Comparison of ENCODE assay signal across 9 cellular contexts in the genomic region with DNA sequence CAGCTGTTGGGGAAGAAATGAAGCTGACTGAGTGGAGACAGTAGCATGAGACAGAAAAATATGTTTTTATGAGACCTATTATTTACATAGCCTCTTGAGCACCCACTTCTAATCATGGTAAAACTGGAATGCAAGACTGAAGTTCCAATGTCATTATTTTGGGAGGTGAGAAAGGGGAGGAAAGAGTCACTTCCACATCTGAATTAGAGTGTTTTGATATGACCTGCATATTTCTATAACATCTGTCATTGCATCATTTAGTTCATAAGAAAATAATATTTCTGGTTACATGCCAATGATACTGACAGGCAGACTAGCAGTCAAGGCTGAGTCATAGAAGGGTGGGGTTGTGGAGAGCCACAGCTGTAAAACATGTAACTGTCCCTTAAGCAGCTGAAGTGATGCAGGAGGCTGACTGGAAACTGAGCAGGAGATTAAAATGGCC. TPM values are rescaled to one million over a fixed set of nuclear protein-coding genes. Genes with fewer than 3 reads are reported as not detected.
DNase-seq lines count a peak whose midpoint lies in the region; ATAC-seq and TF ChIP-seq lines count a peak whose summit lies in the region.
"Had no signal": no experiment of that assay in that cellular context is flagged by ENCODE, and none has a peak within 500 bp of the region (broad histone marks: within the 10 kb centered on the region; RNA-seq: fewer than 3 reads in every experiment).

No MANE protein-coding gene starts in this region.

- peak overlapping the region; percentile 87; the same call in 1 of the 2 replicates for H3K4me2 ChIP-seq in OCI-LY3 (ENCODE audit: low read length)
- H3K4me2 ChIP-seq: neural progenitor cell had no signal

- H3K27ac ChIP-seq in OCI-LY3 (ENCODE audit: low read length) = peak overlapping the region; percentile 92; the same call in 1 of the 2 replicates
- H3K27ac ChIP-seq in epithelial cell of prostate = peak overlapping the region; percentile 19
- H3K27ac ChIP-seq in CD4-positive, alpha-beta memory T cell (ENCODE audit: low read depth, low read length) = no peak overlapping the region
- H3K27ac ChIP-seq: neural progenitor cell had no signal

- POLR2A ChIA-PET in CD4-positive, alpha-beta memory T cell (lab: Charles Lee; ENCODE audit: partially characterized antibody) = no interaction called here

- intact Hi-C loops in sciatic nerve (cut with DNase I) = no loop called here
- intact Hi-C loops in CD4-positive, alpha-beta memory T cell (cut with micrococcal nuclease) = no loop called here

- ATAC-seq in sciatic nerve = peak; percentile 76

- H3K4me3 ChIP-seq in OCI-LY3 (ENCODE audit: low read length) = no peak overlapping the region
- no peak overlapping the region for H3K4me3 ChIP-seq in CD4-positive, alpha-beta memory T cell (ENCODE audit: low read length in 2 of 2)
- H3K4me3 ChIP-seq: neural progenitor cell had no signal

- H3K9me3 ChIP-seq in OCI-LY3 (ENCODE audit: insufficient read depth, low read length) = no peaks in the 10 kb centered on the region
- H3K9me3 ChIP-seq in CD4-positive, alpha-beta memory T cell (ENCODE audit: control insufficient read depth in 1 of 2, low read length in 2 of 2) = no peaks in the 10 kb centered on the region

- H3K36me3 ChIP-seq in OCI-LY3 (replicated peaks; ENCODE audit: low read depth, low read length) = no peaks in the 10 kb centered on the region
- H3K36me3 ChIP-seq in CD4-positive, alpha-beta memory T cell (ENCODE audit: insufficient read depth, low read length) = no peaks in the 10 kb centered on the region
- H3K36me3 ChIP-seq: neural progenitor cell had no signal

- no peak overlapping the region for H3K4me3 Mint-ChIP-seq in CD4-positive, alpha-beta memory T cell
- H3K4me3 Mint-ChIP-seq: neural progenitor cell; stimulated activated naive CD8-positive, alpha-beta T cell treated with anti-CD3 and anti-CD28 coated beads, Interleukin-15, Interleukin-2, amounts not matched to agents 100 ng/mL and 50 ng/mL, for 24 hours had no signal

- no peak for TF ChIP-seq CTCF in OCI-LY3 (IDR thresholded peaks at IDR 0.05; ENCODE audit: low read depth, low read length)

- H3K4me1 Mint-ChIP-seq in CD4-positive, alpha-beta memory T cell = no peaks in the 10 kb centered on the region

- H3K27ac Mint-ChIP-seq in CD4-positive, alpha-beta memory T cell = no peak overlapping the region
- H3K27ac Mint-ChIP-seq: stimulated activated naive CD8-positive, alpha-beta T cell treated with anti-CD3 and anti-CD28 coated beads, Interleukin-15, Interleukin-2, amounts not matched to agents 100 ng/mL and 50 ng/mL, for 24 hours had no signal

- peaks cover 0 to 3% (median 0%) of the 10 kb centered on the region in 8 donors for H3K9me3 Mint-ChIP-seq in CD4-positive, alpha-beta memory T cell
- H3K9me3 Mint-ChIP-seq: stimulated activated naive CD8-positive, alpha-beta T cell treated with anti-CD3 and anti-CD28 coated beads, Interleukin-15, Interleukin-2, amounts not matched to agents 100 ng/mL and 50 ng/mL, for 24 hours had no signal

- H3K36me3 Mint-ChIP-seq in CD4-positive, alpha-beta memory T cell = no peaks in the 10 kb centered on the region
- H3K36me3 Mint-ChIP-seq: neural progenitor cell had no signal

- CTCF ChIA-PET in CD4-positive, alpha-beta memory T cell (lab: Charles Lee; ENCODE audit: partially characterized antibody) = no interaction called here

- peaks cover 49% of the 10 kb centered on the region for H3K4me1 ChIP-seq in OCI-LY3 (ENCODE audit: low read length)
- H3K4me1 ChIP-seq in CD4-positive, alpha-beta memory T cell (ENCODE audit: insufficient read depth, low read length) = no peaks in the 10 kb centered on the region

- H3K9ac ChIP-seq in OCI-LY3 (ENCODE audit: low read length) = no peak overlapping the region
- H3K9ac ChIP-seq: neural progenitor cell had no signal

- no peaks in the 10 kb centered on the region for H3K27me3 ChIP-seq in OCI-LY3 (ENCODE audit: low read depth, low read length)
- no peaks in the 10 kb centered on the region for H3K27me3 ChIP-seq in CD4-positive, alpha-beta memory T cell (ENCODE audit: insufficient read depth, low read length)
- H3K27me3 ChIP-seq: neural progenitor cell had no signal

- peaks cover 9 to 18% of the 10 kb centered on the region in 2 donors for H3K27me3 Mint-ChIP-seq in CD4-positive, alpha-beta memory T cell

- peak; percentile 96 for DNase-seq in HCEC 1CT
- no peak for DNase-seq in epithelial cell of prostate (ENCODE audit: low read depth, low spot score)
- no peak for DNase-seq in sciatic nerve (ENCODE audit: low spot score)
- DNase-seq in CD4-positive, alpha-beta memory T cell = no peak
- DNase-seq in GDM1 (lab: John Stamatoyannopoulos, UW) = no peak
- no peak for DNase-seq in NK-92 (lab: John Stamatoyannopoulos, UW; ENCODE audit: unreplicated experiment)

- no peak overlapping the region for H2AFZ ChIP-seq in OCI-LY3 (ENCODE audit: low read depth, low read length)
- H2AFZ ChIP-seq: neural progenitor cell had no signal

- no peaks in the 10 kb centered on the region for H4K20me1 ChIP-seq in OCI-LY3 (ENCODE audit: insufficient read depth, low read length)

- no peaks in the 10 kb centered on the region for H3K79me2 ChIP-seq in OCI-LY3 (ENCODE audit: low read length)

RNA-seq across cellular contexts. Expression of a gene that starts 26.7 kb away (rescaled TPM):
- total RNA-seq in sciatic nerve = 40.3 TPM
- total RNA-seq in CD4-positive, alpha-beta memory T cell = 1 to 10 TPM; 2.0 to 2.4 TPM
- polyA plus RNA-seq in CD4-positive, alpha-beta memory T cell = 1 to 10 TPM; 5.2 to 5.5 TPM

Comparison
In these comparisons a context has a peak if more than half of its experiments do, and no peak if none do; other contexts are left out.
1. RNA of a gene that starts 26.7 kb away (total RNA-seq): 40.3 TPM in sciatic nerve (single experiment); 2.0 to 2.4 TPM in CD4-positive, alpha-beta memory T cell; every median in the first group is over 10 times any median in the second.